In genomic region chr17:2084129-2084765, GRCh38 we compare ENCODE assay signal across 9 cellular contexts. TPM values are rescaled to one million over a fixed set of nuclear protein-coding genes. Genes with fewer than 3 reads are reported as not detected.
DNase-seq lines count a peak whose midpoint lies in the region; ATAC-seq and TF ChIP-seq lines count a peak whose summit lies in the region.
"Had no signal": no experiment of that assay in that cellular context is flagged by ENCODE, and none has a peak within 500 bp of the region (broad histone marks: within the 10 kb centered on the region; RNA-seq: fewer than 3 reads in every experiment).

No MANE protein-coding gene starts in this region.

- no peaks in the 10 kb centered on the region for H3K9me3 Mint-ChIP-seq in activated T-helper 1 cell treated with anti-CD3 and anti-CD28 coated beads, Interleukin-12 subunit alpha, Interleukin-12 subunit beta, Interleukin-2, Interleukin-4 antibody, amounts not matched to agents 30 ng/mL and 10 ng/mL and 1 ng/mL, durations not matched to agents 14 hours and 24 hours and 36 hours

- H3K4me3 ChIP-seq in skin epidermis: no peak overlapping the region

- peak overlapping the region in 19 of 21 experiments; percentile 45 to 83 (median 70) for H3K27ac ChIP-seq in skin epidermis

- DNase-seq in GM03348 (ENCODE audit: low spot score) (peak; percentile 69), left cardiac atrium (peak; percentile 76), omental fat pad (ENCODE audit: low spot score) (no peak), globus pallidus (ENCODE audit: low spot score) (no peak)
- DNase-seq in activated T-helper 1 cell treated with anti-CD3 and anti-CD28 coated beads, Interleukin-12 subunit alpha, Interleukin-12 subunit beta, Interleukin-2, Interleukin-4 antibody, amounts not matched to agents 30 ng/mL and 10 ng/mL and 1 ng/mL, durations not matched to agents 14 hours and 24 hours and 36 hours (ENCODE audit: low spot score): no peak
- no peak for DNase-seq in activated effector memory CD4-positive, alpha-beta T cell treated with anti-CD3 and anti-CD28 coated beads, Interleukin-2, amount 50 U/mL, for 16 hours
- DNase-seq: NCI-H1048 had no signal

- H3K27me3 Mint-ChIP-seq in activated T-helper 1 cell treated with anti-CD3 and anti-CD28 coated beads, Interleukin-12 subunit alpha, Interleukin-12 subunit beta, Interleukin-2, Interleukin-4 antibody, amounts not matched to agents 30 ng/mL and 10 ng/mL and 1 ng/mL, durations not matched to agents 14 hours and 24 hours and 36 hours (ENCODE audit: insufficient read depth): peaks cover 1% of the 10 kb centered on the region

- peaks cover 80% of the 10 kb centered on the region for H3K4me1 Mint-ChIP-seq in activated T-helper 1 cell treated with anti-CD3 and anti-CD28 coated beads, Interleukin-12 subunit alpha, Interleukin-12 subunit beta, Interleukin-2, Interleukin-4 antibody, amounts not matched to agents 30 ng/mL and 10 ng/mL and 1 ng/mL, durations not matched to agents 14 hours and 24 hours and 36 hours (ENCODE audit: low read depth)

- peaks cover 25% of the 10 kb centered on the region for H3K36me3 Mint-ChIP-seq in activated T-helper 1 cell treated with anti-CD3 and anti-CD28 coated beads, Interleukin-12 subunit alpha, Interleukin-12 subunit beta, Interleukin-2, Interleukin-4 antibody, amounts not matched to agents 30 ng/mL and 10 ng/mL and 1 ng/mL, durations not matched to agents 14 hours and 24 hours and 36 hours (ENCODE audit: low read depth)

- peak overlapping the region; percentile 65 for H3K27ac Mint-ChIP-seq in activated T-helper 1 cell treated with anti-CD3 and anti-CD28 coated beads, Interleukin-12 subunit alpha, Interleukin-12 subunit beta, Interleukin-2, Interleukin-4 antibody, amounts not matched to agents 30 ng/mL and 10 ng/mL and 1 ng/mL, durations not matched to agents 14 hours and 24 hours and 36 hours

- no peak overlapping the region for H3K4me3 Mint-ChIP-seq in activated T-helper 1 cell treated with anti-CD3 and anti-CD28 coated beads, Interleukin-12 subunit alpha, Interleukin-12 subunit beta, Interleukin-2, Interleukin-4 antibody, amounts not matched to agents 30 ng/mL and 10 ng/mL and 1 ng/mL, durations not matched to agents 14 hours and 24 hours and 36 hours

- peak; percentile 31 to 71 for ATAC-seq in left cardiac atrium
- ATAC-seq in HG03521 (IDR thresholded peaks at IDR 0.05; ENCODE audit: unreplicated experiment): no peak
- ATAC-seq in omental fat pad (ENCODE audit: low FRiP score): no peak

- intact Hi-C loops in activated T-helper 1 cell treated with anti-CD3 and anti-CD28 coated beads, Interleukin-12 subunit alpha, Interleukin-12 subunit beta, Interleukin-2, Interleukin-4 antibody, amounts not matched to agents 30 ng/mL and 10 ng/mL and 1 ng/mL, durations not matched to agents 14 hours and 24 hours and 36 hours (cut with micrococcal nuclease): no loop called here
- intact Hi-C loops in left cardiac atrium (cut with DNase I): no loop called here

- no peak for TF ChIP-seq CTCF in omental fat pad (IDR thresholded peaks at IDR 0.05)

RNA-seq across cellular contexts. Expression of gene HIC1, which starts 29.3 kb away (rescaled TPM):
- total RNA-seq in activated T-helper 1 cell treated with anti-CD3 and anti-CD28 coated beads, Interleukin-12 subunit alpha, Interleukin-12 subunit beta, Interleukin-2, Interleukin-4 antibody, amounts not matched to agents 30 ng/mL and 10 ng/mL and 1 ng/mL, durations not matched to agents 14 hours and 24 hours and 36 hours: 45.6 and 47.0 TPM in 2 replicates
- total RNA-seq in left cardiac atrium (10 to 100 TPM; 20.6 to 22.1 TPM), omental fat pad (10 to 100 TPM in 3 of 4 donors, 1 to 10 TPM in 1; 9.9 to 63.8 (median 37.3) TPM)

RNA-seq across cellular contexts. Expression of gene OVCA2, which starts 42.4 kb away (rescaled TPM):
- total RNA-seq in activated T-helper 1 cell treated with anti-CD3 and anti-CD28 coated beads, Interleukin-12 subunit alpha, Interleukin-12 subunit beta, Interleukin-2, Interleukin-4 antibody, amounts not matched to agents 30 ng/mL and 10 ng/mL and 1 ng/mL, durations not matched to agents 14 hours and 24 hours and 36 hours: 43.9 and 44.0 TPM in 2 replicates
- 10 to 100 TPM; 15.4 to 26.5 TPM for total RNA-seq in left cardiac atrium
- 10 to 100 TPM; 21.1 to 30.4 (median 26.2) TPM for total RNA-seq in omental fat pad

RNA-seq across cellular contexts. Expression of gene DPH1, which starts 54.3 kb away (rescaled TPM):
- 49.4 and 61.3 TPM in 2 replicates for total RNA-seq in activated T-helper 1 cell treated with anti-CD3 and anti-CD28 coated beads, Interleukin-12 subunit alpha, Interleukin-12 subunit beta, Interleukin-2, Interleukin-4 antibody, amounts not matched to agents 30 ng/mL and 10 ng/mL and 1 ng/mL, durations not matched to agents 14 hours and 24 hours and 36 hours
- 10 to 100 TPM; 21.2 to 30.8 TPM for total RNA-seq in left cardiac atrium
- 10 to 100 TPM; 36.8 to 53.1 (median 37.6) TPM for total RNA-seq in omental fat pad

RNA-seq across cellular contexts. Expression of gene RTN4RL1, which starts 59.1 kb away (rescaled TPM):
- total RNA-seq in activated T-helper 1 cell treated with anti-CD3 and anti-CD28 coated beads, Interleukin-12 subunit alpha, Interleukin-12 subunit beta, Interleukin-2, Interleukin-4 antibody, amounts not matched to agents 30 ng/mL and 10 ng/mL and 1 ng/mL, durations not matched to agents 14 hours and 24 hours and 36 hours: 1.0 TPM in 2 replicates
- 1 to 10 TPM; 6.2 to 7.6 TPM for total RNA-seq in left cardiac atrium
- 1 to 10 TPM; 4.5 to 5.2 (median 4.6) TPM for total RNA-seq in omental fat pad

Comparison
In these comparisons a context has a peak if more than half of its experiments do, and no peak if none do; other contexts are left out.
1. DNase-seq: peak in GM03348 (single experiment) and left cardiac atrium (single experiment); none in activated T-helper 1 cell treated with anti-CD3 and anti-CD28 coated beads, Interleukin-12 subunit alpha, Interleukin-12 subunit beta, Interleukin-2, Interleukin-4 antibody, amounts not matched to agents 30 ng/mL and 10 ng/mL and 1 ng/mL, durations not matched to agents 14 hours and 24 hours and 36 hours (single experiment), activated effector memory CD4-positive, alpha-beta T cell treated with anti-CD3 and anti-CD28 coated beads, Interleukin-2, amount 50 U/mL, for 16 hours (single experiment), omental fat pad (single experiment) and globus pallidus (single experiment).
2. ATAC-seq: peak in left cardiac atrium (2 of 2); none in HG03521 (single experiment) and omental fat pad (single experiment).